8 cellular contexts compared by ENCODE assay signal in the genomic region with DNA sequence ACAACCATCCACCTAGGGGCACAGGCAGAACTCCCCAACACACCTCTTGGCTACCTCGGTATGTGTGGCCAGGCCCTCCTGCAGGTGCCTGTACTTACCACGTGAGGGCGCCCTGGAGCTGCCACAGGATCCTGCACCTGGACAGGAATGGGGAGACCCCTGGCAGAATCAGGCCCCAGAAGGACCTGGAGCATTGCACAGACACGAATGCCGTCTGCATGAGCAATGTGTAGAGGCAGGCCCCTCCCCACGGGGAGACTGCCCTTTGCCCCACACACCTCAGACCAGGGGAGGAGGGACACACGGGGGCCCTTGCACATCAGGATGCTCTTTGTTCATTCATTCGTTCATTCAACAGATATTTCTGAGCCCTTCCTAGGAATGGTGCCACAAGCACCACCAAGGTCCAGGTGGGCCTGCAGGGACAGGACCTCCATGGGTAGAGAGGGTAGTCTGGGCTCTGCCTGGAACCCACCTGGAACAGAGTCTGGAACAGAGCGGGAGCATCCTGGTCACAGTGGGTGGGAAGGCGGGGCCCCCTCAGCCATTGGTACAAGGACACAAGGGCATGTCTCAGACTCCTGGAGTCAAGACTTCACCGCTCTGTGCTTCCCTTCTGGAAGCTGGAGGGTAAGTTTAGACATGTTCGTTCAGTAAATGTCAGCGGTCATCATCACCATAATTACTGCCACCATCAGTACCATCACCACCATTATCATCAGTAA. TPM values are rescaled to one million over a fixed set of nuclear protein-coding genes. Genes with fewer than 3 reads are reported as not detected.
A peak's percentile ranks its signal among the peaks of the same experiment; 100 is the strongest.
DNase-seq lines count a peak whose midpoint lies in the region; ATAC-seq lines count a peak whose summit lies in the region.

No MANE protein-coding gene starts in this region.

- H3K9ac ChIP-seq in adipocyte (ENCODE audit: low read length) = no peak overlapping the region

- ATAC-seq in HG03378 (IDR thresholded peaks at IDR 0.05; ENCODE audit: unreplicated experiment) (no peak), HG03039 (IDR thresholded peaks at IDR 0.05; ENCODE audit: unreplicated experiment) (no peak)

- H3K27me3 ChIP-seq in SJCRH30 (peaks cover 24% of the 10 kb centered on the region; the same call in 1 of the 2 replicates), adipocyte (replicated peaks; ENCODE audit: control insufficient read depth, insufficient read depth, low read length) (peaks cover 29% of the 10 kb centered on the region)

- H3K36me3 ChIP-seq in SJCRH30 = no peaks in the 10 kb centered on the region
- no peaks in the 10 kb centered on the region for H3K36me3 ChIP-seq in adipocyte (ENCODE audit: control insufficient read depth, insufficient read depth, low read length, severe bottlenecking)

- H3K4me3 ChIP-seq in SJCRH30 (no peak overlapping the region), adipocyte (ENCODE audit: low read length) (no peak overlapping the region)

- H3K9me3 ChIP-seq in SJCRH30 (replicated peaks) (no peaks in the 10 kb centered on the region), adipocyte (ENCODE audit: control insufficient read depth, low read length) (no peaks in the 10 kb centered on the region)

- H3K4me1 ChIP-seq in SJCRH30 = no peaks in the 10 kb centered on the region
- H3K4me1 ChIP-seq in adipocyte (ENCODE audit: control insufficient read depth, insufficient read depth, low read length) = no peaks in the 10 kb centered on the region

- peak; percentile 2 to 27 for DNase-seq in AML-193 (lab: John Stamatoyannopoulos, UW)
- DNase-seq in GM19238 (ENCODE audit: insufficient read length, low spot score) = peak; percentile 58
- peak; percentile 71 to 82 for DNase-seq in SJCRH30
- peak; percentile 45 for DNase-seq in adipocyte (ENCODE audit: low read depth)
- DNase-seq in iris pigment epithelial cell (ENCODE audit: low read depth) = peak; percentile 20
- peak; percentile 58 for DNase-seq in stimulated activated CD4-positive, alpha-beta T cell treated with anti-CD3 and anti-CD28 coated beads, Interleukin-4, amount 100 ng/mL, for 24 hours

- H3K27ac ChIP-seq in SJCRH30 = no peak overlapping the region

RNA-seq across cellular contexts. Expression of a gene that starts 32.3 kb away (rescaled TPM):
- 83.2 and 84.4 TPM in 2 replicates for total RNA-seq in SJCRH30 (2014; rRNA removed; shearing (Covaris generic))

RNA-seq across cellular contexts. Expression of a gene that starts 52.1 kb away (rescaled TPM):
- total RNA-seq in SJCRH30 (2014; rRNA removed; shearing (Covaris generic)) = 0.10 TPM in 1 of 2 replicates, not detected in the other

Comparison
In these comparisons a context has a peak if more than half of its experiments do, and no peak if none do; other contexts are left out.
1. DNase-seq: peak in every context shown above with its lines; median percentile 76 in SJCRH30; 58 in GM19238; 58 in stimulated activated CD4-positive, alpha-beta T cell treated with anti-CD3 and anti-CD28 coated beads, Interleukin-4, amount 100 ng/mL, for 24 hours; 45 in adipocyte; 20 in iris pigment epithelial cell; 14 in AML-193.